1 cellular context compared by ENCODE assay signal in genomic region chr15:58933311-58934113, GRCh38.
TF ChIP-seq lines count a peak whose summit lies in the region.

Gene SLTM, minus strand, starts transcription at chr15:58933679. Its CDS starts 114 bp downstream, at chr15:58933565.

TF ChIP-seq in K562, 482 proteins besides CTCF, POLR2A, EP300 and RAD21 (continued from another document and continues in another):
- TF ChIP-seq, protein P1, sequence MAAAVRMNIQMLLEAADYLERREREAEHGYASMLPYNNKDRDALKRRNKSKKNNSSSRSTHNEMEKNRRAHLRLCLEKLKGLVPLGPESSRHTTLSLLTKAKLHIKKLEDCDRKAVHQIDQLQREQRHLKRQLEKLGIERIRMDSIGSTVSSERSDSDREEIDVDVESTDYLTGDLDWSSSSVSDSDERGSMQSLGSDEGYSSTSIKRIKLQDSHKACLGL (CRISPR knock-in tag; IDR thresholded peaks at IDR 0.05; ENCODE audit: borderline replicate concordance, poor library complexity, severe bottlenecking), result no peak
- no peak for TF ChIP-seq FOXJ3 (CRISPR knock-in tag; IDR thresholded peaks at IDR 0.05)
- TF ChIP-seq BRF2 (IDR thresholded peaks at IDR 0.05; ENCODE audit: borderline replicate concordance, insufficient read depth, insufficient read length), result no peak
- no peak for TF ChIP-seq MCM3 (IDR thresholded peaks at IDR 0.05)
- no peak for TF ChIP-seq ZSCAN32 (CRISPR knock-in tag; IDR thresholded peaks at IDR 0.05)
- TF ChIP-seq, protein P2, sequence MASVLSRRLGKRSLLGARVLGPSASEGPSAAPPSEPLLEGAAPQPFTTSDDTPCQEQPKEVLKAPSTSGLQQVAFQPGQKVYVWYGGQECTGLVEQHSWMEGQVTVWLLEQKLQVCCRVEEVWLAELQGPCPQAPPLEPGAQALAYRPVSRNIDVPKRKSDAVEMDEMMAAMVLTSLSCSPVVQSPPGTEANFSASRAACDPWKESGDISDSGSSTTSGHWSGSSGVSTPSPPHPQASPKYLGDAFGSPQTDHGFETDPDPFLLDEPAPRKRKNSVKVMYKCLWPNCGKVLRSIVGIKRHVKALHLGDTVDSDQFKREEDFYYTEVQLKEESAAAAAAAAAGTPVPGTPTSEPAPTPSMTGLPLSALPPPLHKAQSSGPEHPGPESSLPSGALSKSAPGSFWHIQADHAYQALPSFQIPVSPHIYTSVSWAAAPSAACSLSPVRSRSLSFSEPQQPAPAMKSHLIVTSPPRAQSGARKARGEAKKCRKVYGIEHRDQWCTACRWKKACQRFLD (CRISPR knock-in tag; IDR thresholded peaks at IDR 0.05), result peak; percentile 48; the same call in 1 of the 2 replicates
- TF ChIP-seq SNRNP70 (optimal IDR thresholded peaks at IDR 0.05; ENCODE audit: low read depth, low read length), result no peak
- TF ChIP-seq MTA2 (IDR thresholded peaks at IDR 0.05; ENCODE audit: low read depth), result no peak
- TF ChIP-seq BDP1 (IDR thresholded peaks at IDR 0.05; ENCODE audit: insufficient read depth, insufficient read length), result no peak
- TF ChIP-seq RBBP5 (IDR thresholded peaks at IDR 0.05; ENCODE audit: borderline replicate concordance, insufficient read depth, low read length, poor library complexity, severe bottlenecking), result peak; percentile 96
- TF ChIP-seq KHSRP (IDR thresholded peaks at IDR 0.05), result no peak
- TF ChIP-seq ATF4 (CRISPR knock-in tag; IDR thresholded peaks at IDR 0.05), result no peak
- no peak for TF ChIP-seq SP2 (IDR thresholded peaks at IDR 0.05; ENCODE audit: extremely low read depth, low read depth, low read length, poor library complexity, severe bottlenecking)
- TF ChIP-seq, protein P3, sequence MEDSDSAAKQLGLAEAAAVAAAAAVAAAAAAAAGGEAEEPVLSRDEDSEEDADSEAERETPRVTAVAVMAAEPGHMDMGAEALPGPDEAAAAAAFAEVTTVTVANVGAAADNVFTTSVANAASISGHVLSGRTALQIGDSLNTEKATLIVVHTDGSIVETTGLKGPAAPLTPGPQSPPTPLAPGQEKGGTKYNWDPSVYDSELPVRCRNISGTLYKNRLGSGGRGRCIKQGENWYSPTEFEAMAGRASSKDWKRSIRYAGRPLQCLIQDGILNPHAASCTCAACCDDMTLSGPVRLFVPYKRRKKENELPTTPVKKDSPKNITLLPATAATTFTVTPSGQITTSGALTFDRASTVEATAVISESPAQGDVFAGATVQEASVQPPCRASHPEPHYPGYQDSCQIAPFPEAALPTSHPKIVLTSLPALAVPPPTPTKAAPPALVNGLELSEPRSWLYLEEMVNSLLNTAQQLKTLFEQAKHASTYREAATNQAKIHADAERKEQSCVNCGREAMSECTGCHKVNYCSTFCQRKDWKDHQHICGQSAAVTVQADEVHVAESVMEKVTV (CRISPR knock-in tag; IDR thresholded peaks at IDR 0.05), result no peak
- TF ChIP-seq KAT8 (IDR thresholded peaks at IDR 0.05; ENCODE audit: low read depth), result no peak
- TF ChIP-seq NR2C1 (IDR thresholded peaks at IDR 0.05), result no peak
- TF ChIP-seq NR2C1 (tag; IDR thresholded peaks at IDR 0.05), result no peak; the same call in 1 of the 2 replicates
- TF ChIP-seq CCNT2 (IDR thresholded peaks at IDR 0.05; ENCODE audit: borderline replicate concordance, extremely low read depth, insufficient read length, low read depth, low read length), result peak; percentile 81
- TF ChIP-seq, protein P4, sequence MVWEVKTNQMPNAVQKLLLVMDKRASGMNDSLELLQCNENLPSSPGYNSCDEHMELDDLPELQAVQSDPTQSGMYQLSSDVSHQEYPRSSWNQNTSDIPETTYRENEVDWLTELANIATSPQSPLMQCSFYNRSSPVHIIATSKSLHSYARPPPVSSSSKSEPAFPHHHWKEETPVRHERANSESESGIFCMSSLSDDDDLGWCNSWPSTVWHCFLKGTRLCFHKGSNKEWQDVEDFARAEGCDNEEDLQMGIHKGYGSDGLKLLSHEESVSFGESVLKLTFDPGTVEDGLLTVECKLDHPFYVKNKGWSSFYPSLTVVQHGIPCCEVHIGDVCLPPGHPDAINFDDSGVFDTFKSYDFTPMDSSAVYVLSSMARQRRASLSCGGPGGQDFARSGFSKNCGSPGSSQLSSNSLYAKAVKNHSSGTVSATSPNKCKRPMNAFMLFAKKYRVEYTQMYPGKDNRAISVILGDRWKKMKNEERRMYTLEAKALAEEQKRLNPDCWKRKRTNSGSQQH (CRISPR knock-in tag; IDR thresholded peaks at IDR 0.05), result peak; percentile 48; the same call in 1 of the 2 replicates
- TF ChIP-seq, protein P5, sequence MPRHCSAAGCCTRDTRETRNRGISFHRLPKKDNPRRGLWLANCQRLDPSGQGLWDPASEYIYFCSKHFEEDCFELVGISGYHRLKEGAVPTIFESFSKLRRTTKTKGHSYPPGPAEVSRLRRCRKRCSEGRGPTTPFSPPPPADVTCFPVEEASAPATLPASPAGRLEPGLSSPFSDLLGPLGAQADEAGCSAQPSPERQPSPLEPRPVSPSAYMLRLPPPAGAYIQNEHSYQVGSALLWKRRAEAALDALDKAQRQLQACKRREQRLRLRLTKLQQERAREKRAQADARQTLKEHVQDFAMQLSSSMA (CRISPR knock-in tag; IDR thresholded peaks at IDR 0.05), result 0 out of 2 replicates have a peak, but pooled peaks have one; percentile 59
- no peak for TF ChIP-seq CC2D1A (IDR thresholded peaks at IDR 0.05)
- TF ChIP-seq BACH1 (tag; IDR thresholded peaks at IDR 0.05), result no peak; the same call in 1 of the 2 replicates
- no peak for TF ChIP-seq ZNF507 (tag; conservative IDR thresholded peaks at IDR 0.05)
- TF ChIP-seq, protein P6, sequence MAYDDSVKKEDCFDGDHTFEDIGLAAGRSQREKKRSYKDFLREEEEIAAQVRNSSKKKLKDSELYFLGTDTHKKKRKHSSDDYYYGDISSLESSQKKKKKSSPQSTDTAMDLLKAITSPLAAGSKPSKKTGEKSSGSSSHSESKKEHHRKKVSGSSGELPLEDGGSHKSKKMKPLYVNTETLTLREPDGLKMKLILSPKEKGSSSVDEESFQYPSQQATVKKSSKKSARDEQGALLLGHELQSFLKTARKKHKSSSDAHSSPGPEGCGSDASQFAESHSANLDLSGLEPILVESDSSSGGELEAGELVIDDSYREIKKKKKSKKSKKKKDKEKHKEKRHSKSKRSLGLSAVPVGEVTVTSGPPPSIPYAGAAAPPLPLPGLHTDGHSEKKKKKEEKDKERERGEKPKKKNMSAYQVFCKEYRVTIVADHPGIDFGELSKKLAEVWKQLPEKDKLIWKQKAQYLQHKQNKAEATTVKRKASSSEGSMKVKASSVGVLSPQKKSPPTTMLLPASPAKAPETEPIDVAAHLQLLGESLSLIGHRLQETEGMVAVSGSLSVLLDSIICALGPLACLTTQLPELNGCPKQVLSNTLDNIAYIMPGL (CRISPR knock-in tag; IDR thresholded peaks at IDR 0.05), result no peak; the same call in 1 of the 2 replicates
- TF ChIP-seq ZNF41 (CRISPR knock-in tag; conservative IDR thresholded peaks at IDR 0.05), result 0 out of 2 replicates have a peak, but pooled peaks have one; percentile 51
- no peak for TF ChIP-seq ZNF121 (CRISPR knock-in tag; conservative IDR thresholded peaks at IDR 0.05)
- peak; percentile 46; the same call in 1 of the 2 replicates for TF ChIP-seq ZBTB2 (IDR thresholded peaks at IDR 0.05)
- peak; percentile 24 for TF ChIP-seq GTF2B (IDR thresholded peaks at IDR 0.05; ENCODE audit: extremely low read depth, insufficient read length)
- TF ChIP-seq U2AF2 (optimal IDR thresholded peaks at IDR 0.05; ENCODE audit: low read depth, low read length), result no peak
- no peak for TF ChIP-seq ZNF408 (CRISPR knock-in tag; IDR thresholded peaks at IDR 0.05; ENCODE audit: low read depth)
- no peak for TF ChIP-seq JUN (IDR thresholded peaks at IDR 0.05; ENCODE audit: borderline replicate concordance, low read depth, low read length)
- peak; percentile 49; the same call in 1 of the 2 replicates for TF ChIP-seq JUN (CRISPR knock-in tag; IDR thresholded peaks at IDR 0.05; ENCODE audit: borderline replicate concordance)
- TF ChIP-seq, protein P7, sequence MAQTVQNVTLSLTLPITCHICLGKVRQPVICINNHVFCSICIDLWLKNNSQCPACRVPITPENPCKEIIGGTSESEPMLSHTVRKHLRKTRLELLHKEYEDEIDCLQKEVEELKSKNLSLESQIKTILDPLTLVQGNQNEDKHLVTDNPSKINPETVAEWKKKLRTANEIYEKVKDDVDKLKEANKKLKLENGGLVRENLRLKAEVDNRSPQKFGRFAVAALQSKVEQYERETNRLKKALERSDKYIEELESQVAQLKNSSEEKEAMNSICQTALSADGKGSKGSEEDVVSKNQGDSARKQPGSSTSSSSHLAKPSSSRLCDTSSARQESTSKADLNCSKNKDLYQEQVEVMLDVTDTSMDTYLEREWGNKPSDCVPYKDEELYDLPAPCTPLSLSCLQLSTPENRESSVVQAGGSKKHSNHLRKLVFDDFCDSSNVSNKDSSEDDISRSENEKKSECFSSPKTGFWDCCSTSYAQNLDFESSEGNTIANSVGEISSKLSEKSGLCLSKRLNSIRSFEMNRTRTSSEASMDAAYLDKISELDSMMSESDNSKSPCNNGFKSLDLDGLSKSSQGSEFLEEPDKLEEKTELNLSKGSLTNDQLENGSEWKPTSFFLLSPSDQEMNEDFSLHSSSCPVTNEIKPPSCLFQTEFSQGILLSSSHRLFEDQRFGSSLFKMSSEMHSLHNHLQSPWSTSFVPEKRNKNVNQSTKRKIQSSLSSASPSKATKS (CRISPR knock-in tag; IDR thresholded peaks at IDR 0.05), result no peak
- no peak for TF ChIP-seq STAG1 (CRISPR knock-in tag; IDR thresholded peaks at IDR 0.05; ENCODE audit: borderline replicate concordance)
- TF ChIP-seq ZNF184 (CRISPR knock-in tag; IDR thresholded peaks at IDR 0.05), result no peak
- TF ChIP-seq ZBTB17 (CRISPR knock-in tag; IDR thresholded peaks at IDR 0.05), result peak; percentile 94
- TF ChIP-seq, protein P8, sequence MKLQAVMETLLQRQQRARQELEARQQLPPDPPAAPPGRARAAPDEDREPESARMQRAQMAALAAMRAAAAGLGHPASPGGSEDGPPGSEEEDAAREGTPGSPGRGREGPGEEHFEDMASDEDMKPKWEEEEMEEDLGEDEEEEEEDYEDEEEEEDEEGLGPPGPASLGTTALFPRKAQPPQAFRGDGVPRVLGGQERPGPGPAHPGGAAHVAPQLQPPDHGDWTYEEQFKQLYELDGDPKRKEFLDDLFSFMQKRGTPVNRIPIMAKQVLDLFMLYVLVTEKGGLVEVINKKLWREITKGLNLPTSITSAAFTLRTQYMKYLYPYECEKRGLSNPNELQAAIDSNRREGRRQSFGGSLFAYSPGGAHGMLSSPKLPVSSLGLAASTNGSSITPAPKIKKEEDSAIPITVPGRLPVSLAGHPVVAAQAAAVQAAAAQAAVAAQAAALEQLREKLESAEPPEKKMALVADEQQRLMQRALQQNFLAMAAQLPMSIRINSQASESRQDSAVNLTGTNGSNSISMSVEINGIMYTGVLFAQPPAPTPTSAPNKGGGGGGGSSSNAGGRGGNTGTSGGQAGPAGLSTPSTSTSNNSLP (IDR thresholded peaks at IDR 0.05; ENCODE audit: borderline replicate concordance, low read depth, low read length), result 0 out of 2 replicates have a peak, but pooled peaks have one; percentile 18
- no peak for TF ChIP-seq BMI1 (IDR thresholded peaks at IDR 0.05; ENCODE audit: low read length)
- TF ChIP-seq, protein P9, sequence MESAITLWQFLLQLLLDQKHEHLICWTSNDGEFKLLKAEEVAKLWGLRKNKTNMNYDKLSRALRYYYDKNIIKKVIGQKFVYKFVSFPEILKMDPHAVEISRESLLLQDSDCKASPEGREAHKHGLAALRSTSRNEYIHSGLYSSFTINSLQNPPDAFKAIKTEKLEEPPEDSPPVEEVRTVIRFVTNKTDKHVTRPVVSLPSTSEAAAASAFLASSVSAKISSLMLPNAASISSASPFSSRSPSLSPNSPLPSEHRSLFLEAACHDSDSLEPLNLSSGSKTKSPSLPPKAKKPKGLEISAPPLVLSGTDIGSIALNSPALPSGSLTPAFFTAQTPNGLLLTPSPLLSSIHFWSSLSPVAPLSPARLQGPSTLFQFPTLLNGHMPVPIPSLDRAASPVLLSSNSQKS (CRISPR knock-in tag; IDR thresholded peaks at IDR 0.05), result no peak
- no peak for TF ChIP-seq HMBOX1 (IDR thresholded peaks at IDR 0.05)
- no peak for TF ChIP-seq ZNF134 (CRISPR knock-in tag; conservative IDR thresholded peaks at IDR 0.05)
